In the genomic region with DNA sequence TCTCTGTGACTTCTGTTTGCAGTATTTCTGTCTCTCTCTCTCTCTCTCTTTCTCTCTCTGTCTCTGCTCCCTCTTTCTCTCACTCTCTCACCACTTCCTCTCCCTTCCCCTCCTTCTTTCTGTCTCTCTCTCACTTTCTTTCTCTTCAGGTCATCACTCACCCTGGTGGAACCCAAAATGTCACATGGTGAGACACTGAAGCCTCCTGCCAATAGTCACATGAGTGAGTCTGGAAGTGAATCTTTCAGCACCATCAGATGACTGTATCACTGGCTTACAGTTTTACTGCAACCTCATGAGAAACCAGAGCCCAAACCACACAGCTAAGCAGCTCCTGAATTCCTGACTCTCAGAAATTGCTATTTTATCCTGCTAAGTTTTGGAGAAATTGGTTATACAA, we compare ENCODE assay signal across 32 cellular contexts.
"Had no signal": no experiment of that assay in that cellular context is flagged by ENCODE, and none has a peak within 500 bp of the region (broad histone marks: within the 10 kb centered on the region; RNA-seq: fewer than 3 reads in every experiment).

No MANE protein-coding gene starts in this region.

- H3K36me3 ChIP-seq: MG63, Peyer's patch, SJCRH30 had no signal

- ATAC-seq: PC-3, SK-N-SH treated with all-trans-retinoic acid at 6 μM for 48 hours, T-cell had no signal

- DNase-seq: Kasumi-1, MG63, NCI-H1048, NCI-H1092 treated with DMSO at 0.1 percent for 48 hours, NCI-H1105 treated with DMSO at 0.1 percent for 48 hours, NCI-H1417, NCI-H1436, NCI-H146, NCI-H1694, NCI-H187, NCI-H1930, NCI-H2029 treated with DMSO at 0.1 percent for 48 hours, NCI-H2081 treated with DMSO at 0.1 percent for 48 hours, NCI-H2107, NCI-H2171, NCI-H226, NCI-H446 treated with DMSO at 0.1 percent for 48 hours, NCI-H510A, NCI-H524, NCI-H526, NCI-H69, NCI-H748 treated with DMSO at 0.1 percent for 48 hours, NCI-H82, PC-3, Peyer's patch, Right ventricle myocardium superior, RPMI8226, SHP77 treated with DMSO at 0.1 percent for 48 hours, SJCRH30, T-cell had no signal

- H3K27me3 ChIP-seq: MG63, Peyer's patch, SJCRH30 had no signal

- H3K27ac ChIP-seq: Peyer's patch, SJCRH30, SK-N-MC had no signal

- H3K4me1 ChIP-seq: Peyer's patch, SJCRH30 had no signal

- H3K4me3 ChIP-seq: MG63, Peyer's patch, SJCRH30, SK-N-MC had no signal

- H3K9me3 ChIP-seq: MG63, Peyer's patch, SJCRH30 had no signal
